In the genomic region with DNA sequence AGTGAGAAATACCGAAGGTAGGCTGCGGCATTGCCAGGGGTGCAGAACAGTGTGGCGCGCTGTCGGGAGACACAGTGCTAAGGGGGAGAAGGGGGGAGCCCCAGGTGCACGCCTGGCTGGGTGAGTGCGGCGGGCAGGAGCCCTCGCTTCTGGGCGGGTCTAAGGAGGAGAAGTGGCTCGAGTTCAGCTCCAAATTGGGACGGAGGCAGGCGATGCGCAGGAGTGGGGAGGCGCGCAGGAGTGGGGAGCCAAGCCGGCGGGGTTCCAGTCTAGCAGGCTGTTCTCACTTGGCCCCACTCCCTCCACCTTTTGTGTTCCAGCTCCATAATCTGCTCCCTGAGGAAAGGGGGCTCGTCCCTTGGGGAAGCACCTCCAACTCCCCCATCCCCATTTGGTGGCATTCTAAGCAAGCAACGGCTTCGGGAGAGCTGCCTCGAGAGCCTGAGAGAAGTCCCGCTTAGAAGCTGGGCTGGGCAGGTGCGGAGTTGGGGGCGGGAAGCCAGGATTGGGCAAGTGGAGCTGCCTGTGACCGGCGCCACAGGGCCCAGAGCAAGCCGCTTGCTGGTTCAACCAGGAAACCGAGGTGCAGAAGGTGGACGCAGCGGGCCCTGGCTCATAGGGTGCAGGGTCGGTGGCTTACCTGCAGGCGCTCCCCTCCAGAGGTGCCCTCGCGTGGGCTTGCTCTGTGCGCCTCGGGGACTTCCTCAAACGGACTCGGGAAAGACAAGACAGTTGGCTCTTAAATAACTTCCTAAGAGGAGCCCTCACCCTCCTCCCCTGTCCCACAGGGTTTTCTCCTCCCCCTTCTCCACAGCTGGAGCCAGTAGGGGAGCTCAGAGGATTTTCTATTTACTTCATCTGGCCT, we compare ENCODE assay signal across 10 cellular contexts. TPM values are rescaled to one million over a fixed set of nuclear protein-coding genes. Genes with fewer than 3 reads are reported as not detected.
DNase-seq lines count a peak whose midpoint lies in the region; ATAC-seq and TF ChIP-seq lines count a peak whose summit lies in the region.
"Had no signal": no experiment of that assay in that cellular context is flagged by ENCODE, and none has a peak within 500 bp of the region (broad histone marks: within the 10 kb centered on the region; RNA-seq: fewer than 3 reads in every experiment).

A gene (minus strand): TSS at position 716 of the 865 bp plus-strand sequence. CDS start 1,998 bp downstream, outside the sequence.

- H3K9me2 ChIP-seq in Loucy (replicated peaks; ENCODE audit: low read depth, low read length) = no peaks in the 10 kb centered on the region

- no peaks in the 10 kb centered on the region for H3F3A ChIP-seq in Loucy (ENCODE audit: low read depth)

- H2AFZ ChIP-seq in Loucy (ENCODE audit: low read length) = no peak within 1 kb of the TSS

- H3K9me3 Mint-ChIP-seq in osteocyte (ENCODE audit: unreplicated experiment) (no peaks in the 10 kb centered on the region), endothelial cell (ENCODE audit: unreplicated experiment) (no peaks in the 10 kb centered on the region)
- no peaks in the 10 kb centered on the region for H3K9me3 Mint-ChIP-seq in activated naive CD4-positive, alpha-beta T cell treated with anti-CD3 and anti-CD28 coated beads, Interleukin-2, amount 10 ng/mL, durations not matched to agents 7 days and 5 days

- DNase-seq in germinal center (ENCODE audit: low spot score) = peak; percentile 60
- no peak for DNase-seq in osteocyte (ENCODE audit: extremely low spot score, unreplicated experiment)
- DNase-seq in activated naive CD4-positive, alpha-beta T cell treated with anti-CD3 and anti-CD28 coated beads, Interleukin-2, amount 10 ng/mL, durations not matched to agents 7 days and 5 days = no peak
- no peak for DNase-seq in activated effector memory CD4-positive, alpha-beta T cell treated with anti-CD3 and anti-CD28 coated beads, Interleukin-2, amount 50 U/mL, for 16 hours
- no peak for DNase-seq in endothelial cell (ENCODE audit: low spot score)
- DNase-seq: T-helper 2 cell had no signal

- no peaks in the 10 kb centered on the region for H3K79me2 ChIP-seq in Loucy (ENCODE audit: insufficient read depth, low read length)

- CTCF ChIA-PET in activated naive CD4-positive, alpha-beta T cell treated with anti-CD3 and anti-CD28 coated beads, Interleukin-2, amount 10 ng/mL, durations not matched to agents 7 days and 5 days (lab: Charles Lee) = no interaction called here

- TF ChIP-seq CTCF in Loucy (conservative IDR thresholded peaks at IDR 0.05; ENCODE audit: low read length) = no peak
- TF ChIP-seq CTCF in osteocyte (IDR thresholded peaks at IDR 0.05) = no peak
- no peak for TF ChIP-seq CTCF in endothelial cell (IDR thresholded peaks at IDR 0.05; ENCODE audit: unreplicated experiment)

- H3K4me3 Mint-ChIP-seq in osteocyte (ENCODE audit: unreplicated experiment) (peak within 1 kb of the TSS; percentile 26), endothelial cell (ENCODE audit: unreplicated experiment) (no peak within 1 kb of the TSS)
- H3K4me3 Mint-ChIP-seq in activated naive CD4-positive, alpha-beta T cell treated with anti-CD3 and anti-CD28 coated beads, Interleukin-2, amount 10 ng/mL, durations not matched to agents 7 days and 5 days = no peak within 1 kb of the TSS

- no peak within 1 kb of the TSS for H3K27ac Mint-ChIP-seq in osteocyte (ENCODE audit: unreplicated experiment)
- no peak within 1 kb of the TSS for H3K27ac Mint-ChIP-seq in activated naive CD4-positive, alpha-beta T cell treated with anti-CD3 and anti-CD28 coated beads, Interleukin-2, amount 10 ng/mL, durations not matched to agents 7 days and 5 days
- H3K27ac Mint-ChIP-seq in endothelial cell (ENCODE audit: unreplicated experiment) = no peak within 1 kb of the TSS

- no peak for ATAC-seq in HG03025 (IDR thresholded peaks at IDR 0.05; ENCODE audit: low FRiP score, unreplicated experiment)

- no peak within 1 kb of the TSS for H3K4me3 ChIP-seq in Loucy (ENCODE audit: low read length, poor library complexity, severe bottlenecking)

- H3K36me3 ChIP-seq in ES-I3 (ENCODE audit: insufficient read depth, low read length) (no peaks in the 10 kb centered on the region), Loucy (ENCODE audit: insufficient read depth, low read length) (no peaks in the 10 kb centered on the region)

- H3K4me2 ChIP-seq in Loucy (ENCODE audit: low read depth, low read length, poor library complexity, severe bottlenecking) = peak within 1 kb of the TSS; percentile 16

- H4K20me1 ChIP-seq in Loucy (ENCODE audit: insufficient read depth, low read length, poor library complexity, severe bottlenecking) = no peaks in the 10 kb centered on the region

- H3K4me1 Mint-ChIP-seq in osteocyte (ENCODE audit: unreplicated experiment) = peaks cover 25% of the 10 kb centered on the region
- H3K4me1 Mint-ChIP-seq in activated naive CD4-positive, alpha-beta T cell treated with anti-CD3 and anti-CD28 coated beads, Interleukin-2, amount 10 ng/mL, durations not matched to agents 7 days and 5 days = no peaks in the 10 kb centered on the region
- H3K4me1 Mint-ChIP-seq in endothelial cell (ENCODE audit: unreplicated experiment) = peaks cover 13% of the 10 kb centered on the region

- no peaks in the 10 kb centered on the region for H3K27me3 Mint-ChIP-seq in osteocyte (ENCODE audit: unreplicated experiment)
- H3K27me3 Mint-ChIP-seq in activated naive CD4-positive, alpha-beta T cell treated with anti-CD3 and anti-CD28 coated beads, Interleukin-2, amount 10 ng/mL, durations not matched to agents 7 days and 5 days = peaks cover 75% of the 10 kb centered on the region
- H3K27me3 Mint-ChIP-seq in endothelial cell (ENCODE audit: unreplicated experiment) = peaks cover 12% of the 10 kb centered on the region

- H3K36me3 Mint-ChIP-seq in osteocyte (ENCODE audit: unreplicated experiment) = no peaks in the 10 kb centered on the region
- no peaks in the 10 kb centered on the region for H3K36me3 Mint-ChIP-seq in activated naive CD4-positive, alpha-beta T cell treated with anti-CD3 and anti-CD28 coated beads, Interleukin-2, amount 10 ng/mL, durations not matched to agents 7 days and 5 days
- H3K36me3 Mint-ChIP-seq in endothelial cell (ENCODE audit: low read depth, unreplicated experiment) = no peaks in the 10 kb centered on the region

- no peaks in the 10 kb centered on the region for H3K9me3 ChIP-seq in ES-I3 (ENCODE audit: control insufficient read depth, insufficient read depth, low read length)
- no peaks in the 10 kb centered on the region for H3K9me3 ChIP-seq in Loucy (ENCODE audit: insufficient read depth, low read depth, low read length)

- peaks cover 44% of the 10 kb centered on the region for H3K27me3 ChIP-seq in Loucy (ENCODE audit: insufficient read depth, low read length, poor library complexity, severe bottlenecking)

- H3K4me1 ChIP-seq in ES-I3 (ENCODE audit: insufficient read depth, low read length) (no peaks in the 10 kb centered on the region; the same call in 1 of the 2 replicates), Loucy (ENCODE audit: insufficient read depth, low read length, poor library complexity, severe bottlenecking) (peaks cover 12% of the 10 kb centered on the region)

- H3K9ac ChIP-seq in ES-I3 (ENCODE audit: low read depth, low read length) (peak within 1 kb of the TSS; percentile 54), Loucy (ENCODE audit: low read depth, low read length, poor library complexity, severe bottlenecking) (no peak within 1 kb of the TSS)

RNA-seq across cellular contexts. Expression of the gene that starts here (rescaled TPM):
- total RNA-seq in osteocyte (2.8 and 3.6 TPM in 2 replicates), endothelial cell (ENCODE audit: unreplicated experiment) (not detected)
- total RNA-seq: pulmonary artery endothelial cell had no signal
